1 cellular context compared by ENCODE assay signal in the genomic region with DNA sequence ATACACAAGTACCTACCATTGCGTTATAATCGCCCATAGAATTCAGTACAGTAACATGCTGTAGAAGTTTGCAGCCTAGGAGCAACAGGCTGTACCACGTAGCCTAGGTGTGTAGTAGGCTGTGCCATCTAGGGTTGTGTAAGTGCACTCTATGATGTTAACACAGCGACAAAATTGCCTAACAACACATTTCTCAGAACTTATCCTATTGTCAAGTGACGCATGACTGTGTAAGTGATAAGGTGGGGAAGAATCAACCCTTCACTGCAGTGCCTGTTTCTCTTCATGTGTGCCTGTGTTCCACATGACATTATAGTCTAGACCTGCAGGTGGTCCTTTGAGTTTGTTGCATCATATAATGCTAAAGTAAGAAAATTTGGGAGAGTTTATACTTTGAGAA.
TF ChIP-seq lines count a peak whose summit lies in the region.

No MANE protein-coding gene starts in this region.

TF ChIP-seq in GM12878, 131 proteins besides CTCF, POLR2A, EP300 and RAD21 (continued from another document):
- TF ChIP-seq, protein P1, sequence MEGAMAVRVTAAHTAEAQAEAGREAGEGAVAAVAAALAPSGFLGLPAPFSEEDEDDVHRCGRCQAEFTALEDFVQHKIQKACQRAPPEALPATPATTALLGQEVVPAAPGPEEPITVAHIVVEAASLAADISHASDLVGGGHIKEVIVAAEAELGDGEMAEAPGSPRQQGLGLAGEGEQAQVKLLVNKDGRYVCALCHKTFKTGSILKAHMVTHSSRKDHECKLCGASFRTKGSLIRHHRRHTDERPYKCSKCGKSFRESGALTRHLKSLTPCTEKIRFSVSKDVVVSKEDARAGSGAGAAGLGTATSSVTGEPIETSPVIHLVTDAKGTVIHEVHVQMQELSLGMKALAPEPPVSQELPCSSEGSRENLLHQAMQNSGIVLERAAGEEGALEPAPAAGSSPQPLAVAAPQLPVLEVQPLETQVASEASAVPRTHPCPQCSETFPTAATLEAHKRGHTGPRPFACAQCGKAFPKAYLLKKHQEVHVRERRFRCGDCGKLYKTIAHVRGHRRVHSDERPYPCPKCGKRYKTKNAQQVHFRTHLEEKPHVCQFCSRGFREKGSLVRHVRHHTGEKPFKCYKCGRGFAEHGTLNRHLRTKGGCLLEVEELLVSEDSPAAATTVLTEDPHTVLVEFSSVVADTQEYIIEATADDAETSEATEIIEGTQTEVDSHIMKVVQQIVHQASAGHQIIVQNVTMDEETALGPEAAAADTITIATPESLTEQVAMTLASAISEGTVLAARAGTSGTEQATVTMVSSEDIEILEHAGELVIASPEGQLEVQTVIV (IDR thresholded peaks at IDR 0.05; ENCODE audit: borderline replicate concordance, partially characterized antibody) = no peak
- TF ChIP-seq, protein P2, sequence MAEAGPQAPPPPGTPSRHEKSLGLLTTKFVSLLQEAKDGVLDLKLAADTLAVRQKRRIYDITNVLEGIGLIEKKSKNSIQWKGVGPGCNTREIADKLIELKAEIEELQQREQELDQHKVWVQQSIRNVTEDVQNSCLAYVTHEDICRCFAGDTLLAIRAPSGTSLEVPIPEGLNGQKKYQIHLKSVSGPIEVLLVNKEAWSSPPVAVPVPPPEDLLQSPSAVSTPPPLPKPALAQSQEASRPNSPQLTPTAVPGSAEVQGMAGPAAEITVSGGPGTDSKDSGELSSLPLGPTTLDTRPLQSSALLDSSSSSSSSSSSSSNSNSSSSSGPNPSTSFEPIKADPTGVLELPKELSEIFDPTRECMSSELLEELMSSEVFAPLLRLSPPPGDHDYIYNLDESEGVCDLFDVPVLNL (IDR thresholded peaks at IDR 0.05; ENCODE audit: low read depth, low read length) = no peak
